In the genomic region with DNA sequence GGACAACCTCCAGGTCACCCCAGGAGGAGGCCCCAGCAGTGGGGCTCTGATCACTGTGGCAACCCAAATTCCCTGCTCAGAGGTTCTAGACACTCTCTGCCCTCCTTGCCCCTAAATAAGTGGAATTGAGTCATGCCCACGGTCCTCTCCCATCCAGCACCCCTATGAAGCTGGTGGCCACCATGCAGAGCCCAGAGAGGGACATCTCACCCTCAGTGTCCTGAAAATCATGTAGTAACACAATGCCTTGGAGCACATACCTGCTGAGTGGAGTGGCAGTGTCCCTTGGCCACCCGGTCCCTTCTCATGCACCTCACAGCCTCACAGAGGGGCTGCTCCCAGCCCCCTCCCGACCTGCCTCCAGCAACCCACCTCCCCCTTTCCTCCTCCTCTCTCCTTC, we compare ENCODE assay signal across 8 cellular contexts.
DNase-seq lines count a peak whose midpoint lies in the region; FAIRE-seq and TF ChIP-seq lines count a peak whose summit lies in the region.
"Had no signal": no experiment of that assay in that cellular context is flagged by ENCODE, and none has a peak within 500 bp of the region (broad histone marks: within the 10 kb centered on the region; RNA-seq: fewer than 3 reads in every experiment).

No MANE protein-coding gene starts in this region.

- H3K9me3 ChIP-seq in kidney (ENCODE audit: control insufficient read depth in 1 of 2, low read length in 2 of 2) (no peaks in the 10 kb centered on the region), stomach (no peaks in the 10 kb centered on the region)

- no peak for TF ChIP-seq CTCF in GM10248 (IDR thresholded peaks at IDR 0.05; ENCODE audit: control extremely low read depth, extremely low read depth, low read depth, missing control alignments)
- TF ChIP-seq CTCF in kidney (IDR thresholded peaks at IDR 0.05; ENCODE audit: borderline replicate concordance, extremely low read depth, insufficient read depth), result no peak
- TF ChIP-seq CTCF in stomach (IDR thresholded peaks at IDR 0.05), result no peak

- no peak for TF ChIP-seq EP300 in stomach (IDR thresholded peaks at IDR 0.05)

- H3K9ac ChIP-seq in kidney (ENCODE audit: low read length in 2 of 2), result no peak overlapping the region

- no peak overlapping the region for H3K4me3 ChIP-seq in kidney (ENCODE audit: low read length in 2 of 2)
- no peak overlapping the region for H3K4me3 ChIP-seq in stomach

- no peak for TF ChIP-seq POLR2A in stomach (IDR thresholded peaks at IDR 0.05)

- DNase-seq in GM10248 (ENCODE audit: extremely low spot score) (peak; percentile 16), kidney (peak; percentile 55), stomach (no peak), NCI-H510A treated with DMSO at 0.1 percent for 48 hours (lab: John Stamatoyannopoulos, UW) (no peak), anterior cingulate cortex (lab: John Stamatoyannopoulos, UW) (no peak), NCI-H446 treated with DMSO at 0.1 percent for 48 hours (lab: John Stamatoyannopoulos, UW) (no peak)
- peak; percentile 48 for DNase-seq in activated CD8-positive, alpha-beta memory T cell treated with anti-CD3 and anti-CD28 coated beads, Interleukin-2, amount 50 U/mL, for 48 hours

- intact Hi-C loops in kidney (cut with DNase I), result no loop called here
- intact Hi-C loops in stomach (cut with DNase I; ENCODE audit: low total_unique reads), result no loop called here

- no peaks in the 10 kb centered on the region for H3K27me3 ChIP-seq in stomach

- CTCF ChIA-PET in GM10248 (lab: Yijun Ruan, JAX), result no interaction called here

- FAIRE-seq in kidney (lab: Jason Lieb, UNC), result no peak
- FAIRE-seq: D721Med had no signal

- H3K27ac ChIP-seq in kidney (ENCODE audit: low read depth in 2 of 2, low read length in 2 of 2) (peak overlapping the region; percentile 59), stomach (peak overlapping the region in 4 of 5 donors; percentile 82 to 87 (median 86))

- POLR2A ChIA-PET in GM10248 (lab: Yijun Ruan, JAX), result no interaction called here

- H3K4me1 ChIP-seq in kidney (ENCODE audit: control insufficient read depth in 1 of 2, insufficient read depth in 1 of 2, low read depth in 1 of 2, low read length in 2 of 2) (peaks cover 13 to 39% of the 10 kb centered on the region in 2 donors), stomach (peaks cover 41 to 54% (median 44%) of the 10 kb centered on the region in 4 donors)

- H3K36me3 ChIP-seq in kidney (ENCODE audit: control insufficient read depth in 1 of 2, insufficient read depth in 2 of 2, low read length in 2 of 2) (no peaks in the 10 kb centered on the region), stomach (no peaks in the 10 kb centered on the region)

- 66 to 86% (median 83%) methylated on average over 3 of the region's 3 CpGs for WGBS in stomach, 5 donors

Comparison
In these comparisons a context has a peak if more than half of its experiments do, and no peak if none do; other contexts are left out.
1. DNase-seq: peak in GM10248 (single experiment), activated CD8-positive, alpha-beta memory T cell treated with anti-CD3 and anti-CD28 coated beads, Interleukin-2, amount 50 U/mL, for 48 hours (single experiment) and kidney (single experiment); none in stomach (single experiment), NCI-H510A treated with DMSO at 0.1 percent for 48 hours (single experiment), anterior cingulate cortex (0 of 58) and NCI-H446 treated with DMSO at 0.1 percent for 48 hours (single experiment).